11 cellular contexts compared by ENCODE assay signal in the genomic region with DNA sequence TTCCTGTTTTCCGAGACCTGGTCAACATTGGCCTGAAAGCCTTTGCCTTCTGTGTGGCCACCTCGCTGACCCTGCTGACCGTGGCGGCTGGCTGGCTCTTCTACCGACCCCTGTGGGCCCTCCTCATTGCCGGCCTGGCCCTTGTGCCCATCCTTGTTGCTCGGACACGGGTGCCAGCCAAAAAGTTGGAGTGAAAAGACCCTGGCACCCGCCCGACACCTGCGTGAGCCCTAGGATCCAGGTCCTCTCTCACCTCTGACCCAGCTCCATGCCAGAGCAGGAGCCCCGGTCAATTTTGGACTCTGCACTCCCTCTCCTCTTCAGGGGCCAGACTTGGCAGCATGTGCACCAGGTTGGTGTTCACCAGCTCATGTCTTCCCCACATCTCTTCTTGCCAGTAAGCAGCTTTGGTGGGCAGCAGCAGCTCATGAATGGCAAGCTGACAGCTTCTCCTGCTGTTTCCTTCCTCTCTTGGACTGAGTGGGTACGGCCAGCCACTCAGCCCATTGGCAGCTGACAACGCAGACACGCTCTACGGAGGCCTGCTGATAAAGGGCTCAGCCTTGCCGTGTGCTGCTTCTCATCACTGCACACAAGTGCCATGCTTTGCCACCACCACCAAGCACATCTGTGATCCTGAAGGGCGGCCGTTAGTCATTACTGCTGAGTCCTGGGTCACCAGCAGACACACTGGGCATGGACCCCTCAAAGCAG. TPM values are rescaled to one million over a fixed set of nuclear protein-coding genes. Genes with fewer than 3 reads are reported as not detected.
DNase-seq lines count a peak whose midpoint lies in the region; ATAC-seq and TF ChIP-seq lines count a peak whose summit lies in the region.
"Had no signal": no experiment of that assay in that cellular context is flagged by ENCODE, and none has a peak within 500 bp of the region (broad histone marks: within the 10 kb centered on the region; RNA-seq: fewer than 3 reads in every experiment).

No MANE protein-coding gene starts in this region.

- H3K14ac ChIP-seq in neuronal stem cell (ENCODE audit: low read length): no peak overlapping the region

- no peaks in the 10 kb centered on the region for H3K27me3 Mint-ChIP-seq in T-helper 2 cell treated with Interferon-gamma antibody and Interleukin-4, amounts not matched to agents 5 μg/mL and 100 μg/mL, for 36 hours (ENCODE audit: low read depth)

- H2BK12ac ChIP-seq in neuronal stem cell (ENCODE audit: low read length): no peak overlapping the region

- H3K27me3 ChIP-seq in esophagus squamous epithelium (no peaks in the 10 kb centered on the region), neuronal stem cell (ENCODE audit: control insufficient read depth in 3 of 3, insufficient read depth in 3 of 3, low read depth in 1 of 3, low read length in 3 of 3) (no peaks in the 10 kb centered on the region)

- peak overlapping the region; percentile 67 for H3K4me3 Mint-ChIP-seq in T-helper 2 cell treated with Interferon-gamma antibody and Interleukin-4, amounts not matched to agents 5 μg/mL and 100 μg/mL, for 36 hours

- H3K4me1 ChIP-seq in esophagus squamous epithelium (peaks cover 21 to 83% (median 52%) of the 10 kb centered on the region in 3 donors), neuronal stem cell (ENCODE audit: control insufficient read depth in 2 of 2, insufficient read depth in 1 of 2, low read depth in 1 of 2, low read length in 2 of 2) (peaks cover 7 to 18% of the 10 kb centered on the region in 2 donors)

- H3K9me3 ChIP-seq in esophagus squamous epithelium (no peaks in the 10 kb centered on the region), neuronal stem cell (replicated peaks in 1 of 2; ENCODE audit: control insufficient read depth in 2 of 2, insufficient read depth in 1 of 2, low read depth in 1 of 2, low read length in 2 of 2) (no peaks in the 10 kb centered on the region)

- no peak for ATAC-seq in GM21515 (IDR thresholded peaks at IDR 0.05; ENCODE audit: unreplicated experiment)

- H2BK5ac ChIP-seq in neuronal stem cell (ENCODE audit: low read length): no peak overlapping the region

- no peak for TF ChIP-seq CTCF in esophagus squamous epithelium (IDR thresholded peaks at IDR 0.05)

- H2AFZ ChIP-seq in neuronal stem cell (ENCODE audit: low read length): no peak overlapping the region

- no peak overlapping the region for H3K9ac ChIP-seq in neuronal stem cell (ENCODE audit: low read depth, low read length, poor library complexity)

- DNase-seq in CD1c-positive myeloid dendritic cell (ENCODE audit: extremely low spot score) (peak; percentile 82), esophagus squamous epithelium (lab: John Stamatoyannopoulos, UW) (no peak), neuronal stem cell (ENCODE audit: low spot score) (no peak), RPMI8226 (no peak)
- no peak for DNase-seq in T-helper 2 cell treated with Interferon-gamma antibody and Interleukin-4, amounts not matched to agents 5 μg/mL and 100 μg/mL, for 36 hours (ENCODE audit: low spot score)
- DNase-seq in stimulated activated CD4-positive, alpha-beta T cell treated with anti-CD3 and anti-CD28 coated beads, Interleukin-2, amount 100 ng/mL, for 24 hours: no peak
- DNase-seq in activated CD4-positive, CD25-positive, alpha-beta regulatory T cell treated with anti-CD3 and anti-CD28 coated beads, Interleukin-2, amount 50 U/mL, for 72 hours: no peak
- DNase-seq: cortex of kidney; NCI-H526 treated with DMSO at 0.1 percent for 48 hours; stimulated activated CD4-positive, alpha-beta T cell treated with anti-CD3 and anti-CD28 coated beads, Interleukin-2, amount 100 ng/mL, for 48 hours had no signal

- intact Hi-C loops in esophagus squamous epithelium (cut with DNase I): no loop called here

- H3K4me3 ChIP-seq in esophagus squamous epithelium (no peak overlapping the region), neuronal stem cell (ENCODE audit: low read length in 2 of 2) (no peak overlapping the region)

- H3K18ac ChIP-seq in neuronal stem cell (ENCODE audit: low read length): no peak overlapping the region

- WGBS in esophagus squamous epithelium, 2 donors: 83 to 88% methylated on average over 13 to 19 of the region's 19 CpGs
- no CpG with 5 or more reads among the region's 19 CpGs for WGBS in neuronal stem cell (ENCODE audit: extremely low coverage in 2 of 2, insufficient read length in 2 of 2, insufficient replicate concordance in 1 of 2), 2 donors

- H4K8ac ChIP-seq in neuronal stem cell (ENCODE audit: low read depth, low read length): peak overlapping the region; percentile 20

- no peak overlapping the region for H4K91ac ChIP-seq in neuronal stem cell (ENCODE audit: low read depth, low read length, poor library complexity)

- no peaks in the 10 kb centered on the region for H3K9me3 Mint-ChIP-seq in T-helper 2 cell treated with Interferon-gamma antibody and Interleukin-4, amounts not matched to agents 5 μg/mL and 100 μg/mL, for 36 hours

- H3K4me1 Mint-ChIP-seq in T-helper 2 cell treated with Interferon-gamma antibody and Interleukin-4, amounts not matched to agents 5 μg/mL and 100 μg/mL, for 36 hours (ENCODE audit: low read depth): peaks cover 32% of the 10 kb centered on the region

- peak overlapping the region in 3 of 4 donors; percentile 77 to 88 (median 87) for H3K27ac ChIP-seq in esophagus squamous epithelium
- no peak overlapping the region for H3K27ac ChIP-seq in neuronal stem cell (replicated peaks; ENCODE audit: low read length)

- H3K23ac ChIP-seq in neuronal stem cell (ENCODE audit: low read depth, low read length, poor library complexity): no peak overlapping the region

- no peak overlapping the region for H2BK120ac ChIP-seq in neuronal stem cell (ENCODE audit: low read depth, low read length)

- H2AK5ac ChIP-seq in neuronal stem cell (ENCODE audit: low read depth, low read length): no peak overlapping the region

- H3K4me2 ChIP-seq in neuronal stem cell (ENCODE audit: insufficient read depth, low read length, poor library complexity, severe bottlenecking): no peak overlapping the region

- H3K36me3 Mint-ChIP-seq in T-helper 2 cell treated with Interferon-gamma antibody and Interleukin-4, amounts not matched to agents 5 μg/mL and 100 μg/mL, for 36 hours (ENCODE audit: low read depth): peaks cover 41% of the 10 kb centered on the region

- peaks cover 18 to 82% (median 28%) of the 10 kb centered on the region in 3 donors for H3K36me3 ChIP-seq in esophagus squamous epithelium
- peaks cover 18 to 92% of the 10 kb centered on the region in 2 donors for H3K36me3 ChIP-seq in neuronal stem cell (replicated peaks in 1 of 2; ENCODE audit: control insufficient read depth in 2 of 2, insufficient read depth in 2 of 2, low read length in 2 of 2)

- TF ChIP-seq POLR2A in esophagus squamous epithelium (IDR thresholded peaks at IDR 0.05): no peak

- no peak overlapping the region for H2BK15ac ChIP-seq in neuronal stem cell (ENCODE audit: low read length)

- no peaks in the 10 kb centered on the region for H3K79me1 ChIP-seq in neuronal stem cell (ENCODE audit: low read depth, low read length)

- H3K27ac Mint-ChIP-seq in T-helper 2 cell treated with Interferon-gamma antibody and Interleukin-4, amounts not matched to agents 5 μg/mL and 100 μg/mL, for 36 hours: peak overlapping the region; percentile 96

- no peak overlapping the region for H3K4ac ChIP-seq in neuronal stem cell (ENCODE audit: low read length)

RNA-seq across cellular contexts. Expression of gene TMEM43, which starts 16.9 kb away (rescaled TPM):
- 100 to 1,000 TPM in 1 of 4 donors, 10 to 100 TPM in 3; 64.0 to 140 (median 76.3) TPM for total RNA-seq in esophagus squamous epithelium
- polyA plus RNA-seq in neuronal stem cell (2013, experiment 1 of 2): 17.2 TPM
- polyA plus RNA-seq in neuronal stem cell (2013, experiment 2 of 2): 17.7 TPM

RNA-seq across cellular contexts. Expression of gene CHCHD4, which starts 17.1 kb away (rescaled TPM):
- 10 to 100 TPM in 3 of 4 donors, 1 to 10 TPM in 1; 4.2 to 17.8 (median 16.3) TPM for total RNA-seq in esophagus squamous epithelium
- polyA plus RNA-seq in neuronal stem cell (2013, experiment 1 of 2): 11.8 TPM
- 11.6 TPM for polyA plus RNA-seq in neuronal stem cell (2013, experiment 2 of 2)

RNA-seq across cellular contexts. Expression of gene XPC, which starts 36.6 kb away (rescaled TPM):
- total RNA-seq in esophagus squamous epithelium: 10 to 100 TPM; 14.4 to 47.9 (median 30.0) TPM
- 22.9 TPM for polyA plus RNA-seq in neuronal stem cell (2013, experiment 1 of 2)
- 23.6 TPM for polyA plus RNA-seq in neuronal stem cell (2013, experiment 2 of 2)

RNA-seq across cellular contexts. Expression of gene LSM3, which starts 36.9 kb away (rescaled TPM):
- 10 to 100 TPM in 3 of 4 donors, 1 to 10 TPM in 1; 6.3 to 21.5 (median 13.7) TPM for total RNA-seq in esophagus squamous epithelium
- polyA plus RNA-seq in neuronal stem cell (2013, experiment 1 of 2): 30.5 TPM
- polyA plus RNA-seq in neuronal stem cell (2013, experiment 2 of 2): 31.6 TPM
